In genomic region chr20:59146801-59147118, GRCh38 we compare ENCODE assay signal across 12 cellular contexts. TPM values are rescaled to one million over a fixed set of nuclear protein-coding genes. Genes with fewer than 3 reads are reported as not detected.
A peak's percentile ranks its signal among the peaks of the same experiment; 100 is the strongest.
DNase-seq lines count a peak whose midpoint lies in the region; ATAC-seq lines count a peak whose summit lies in the region.
"Had no signal": no experiment of that assay in that cellular context is flagged by ENCODE, and none has a peak within 500 bp of the region (broad histone marks: within the 10 kb centered on the region; RNA-seq: fewer than 3 reads in every experiment).

No MANE protein-coding gene starts in this region.

- 16% methylated on average over 4 of the region's 4 CpGs for WGBS in right cardiac atrium

- intact Hi-C loops in right cardiac atrium (cut with DNase I): no loop called here

- H3K9me3 Mint-ChIP-seq in T-helper 2 cell treated with Interferon-gamma antibody and Interleukin-4, amounts not matched to agents 5 μg/mL and 100 μg/mL, for 36 hours: no peaks in the 10 kb centered on the region
- H3K9me3 Mint-ChIP-seq in activated naive CD8-positive, alpha-beta T cell treated with anti-CD3 and anti-CD28 coated beads, Interleukin-2, amount 10 ng/mL, durations not matched to agents 7 days and 5 days: peaks cover 2% of the 10 kb centered on the region

- H3K9me3 ChIP-seq in right cardiac atrium (ENCODE audit: control insufficient read depth, low read length) (no peaks in the 10 kb centered on the region), subcutaneous abdominal adipose tissue (ENCODE audit: control insufficient read depth in 5 of 5, low read length in 5 of 5) (peaks cover 0 to 3% (median 0%) of the 10 kb centered on the region in 5 donors)

- H3K4me3 Mint-ChIP-seq in T-helper 2 cell treated with Interferon-gamma antibody and Interleukin-4, amounts not matched to agents 5 μg/mL and 100 μg/mL, for 36 hours: peak overlapping the region; percentile 84
- H3K4me3 Mint-ChIP-seq in activated naive CD8-positive, alpha-beta T cell treated with anti-CD3 and anti-CD28 coated beads, Interleukin-2, amount 10 ng/mL, durations not matched to agents 7 days and 5 days: peak overlapping the region; percentile 75

- H3K27me3 ChIP-seq in right cardiac atrium (ENCODE audit: control insufficient read depth, insufficient read depth) (no peaks in the 10 kb centered on the region), subcutaneous abdominal adipose tissue (ENCODE audit: control insufficient read depth in 5 of 5, insufficient read depth in 4 of 5, low read length in 5 of 5) (peaks cover 0 to 4% (median 0%) of the 10 kb centered on the region in 5 donors)

- H3K27ac Mint-ChIP-seq in T-helper 2 cell treated with Interferon-gamma antibody and Interleukin-4, amounts not matched to agents 5 μg/mL and 100 μg/mL, for 36 hours: peak overlapping the region; percentile 84
- peak overlapping the region; percentile 80 for H3K27ac Mint-ChIP-seq in activated naive CD8-positive, alpha-beta T cell treated with anti-CD3 and anti-CD28 coated beads, Interleukin-2, amount 10 ng/mL, durations not matched to agents 7 days and 5 days

- H3K4me1 ChIP-seq in right cardiac atrium (ENCODE audit: control insufficient read depth, insufficient read depth, low read length) (peaks cover 11% of the 10 kb centered on the region), subcutaneous abdominal adipose tissue (ENCODE audit: control insufficient read depth in 5 of 5, insufficient read depth in 5 of 5, low read length in 5 of 5) (peaks cover 11 to 41% (median 29%) of the 10 kb centered on the region in 5 donors)

- POLR2A ChIA-PET in activated naive CD8-positive, alpha-beta T cell treated with anti-CD3 and anti-CD28 coated beads, Interleukin-2, amount 10 ng/mL, durations not matched to agents 7 days and 5 days (lab: Charles Lee): interaction anchor here (1.7 to 2.6 kb wide), 3 partner anchors 13 to 43 kb away, joined by 3 to 14 read pairs (median 14); partner anchors contain the start of gene ZNF831

- H3K9ac ChIP-seq in subcutaneous abdominal adipose tissue (ENCODE audit: low read length in 5 of 5): no peak overlapping the region

- H3K27me3 Mint-ChIP-seq in T-helper 2 cell treated with Interferon-gamma antibody and Interleukin-4, amounts not matched to agents 5 μg/mL and 100 μg/mL, for 36 hours (ENCODE audit: low read depth): no peaks in the 10 kb centered on the region
- H3K27me3 Mint-ChIP-seq in activated naive CD8-positive, alpha-beta T cell treated with anti-CD3 and anti-CD28 coated beads, Interleukin-2, amount 10 ng/mL, durations not matched to agents 7 days and 5 days: no peaks in the 10 kb centered on the region

- H3K4me3 ChIP-seq in right cardiac atrium (ENCODE audit: low read length) (no peak overlapping the region), subcutaneous abdominal adipose tissue (ENCODE audit: low read depth in 1 of 5, low read length in 5 of 5) (peak overlapping the region in 1 of 5 donors; percentile 32)

- H3K27ac ChIP-seq in right cardiac atrium (ENCODE audit: low read length) (peak overlapping the region; percentile 55), subcutaneous abdominal adipose tissue (ENCODE audit: low read depth, low read length) (peak overlapping the region; percentile 44)
- H3K27ac ChIP-seq: epithelial cell of prostate had no signal

- no peak for DNase-seq in T-helper 2 cell treated with Interferon-gamma antibody and Interleukin-4, amounts not matched to agents 5 μg/mL and 100 μg/mL, for 36 hours (ENCODE audit: low spot score)
- DNase-seq in T-helper 2 cell (no peak), right cardiac atrium (no peak), medulla oblongata (ENCODE audit: extremely low spot score) (no peak)
- DNase-seq in activated naive CD8-positive, alpha-beta T cell treated with anti-CD3 and anti-CD28 coated beads, Interleukin-2, amount 10 ng/mL, durations not matched to agents 7 days and 5 days: no peak
- DNase-seq: DMS 273 treated with DMSO at 0.1 percent for 48 hours, midbrain had no signal

- H3K36me3 ChIP-seq in subcutaneous abdominal adipose tissue (ENCODE audit: control insufficient read depth in 5 of 5, insufficient read depth in 5 of 5, low read length in 5 of 5): no peaks in the 10 kb centered on the region

- H3K36me3 Mint-ChIP-seq in T-helper 2 cell treated with Interferon-gamma antibody and Interleukin-4, amounts not matched to agents 5 μg/mL and 100 μg/mL, for 36 hours (ENCODE audit: low read depth): peaks cover 9% of the 10 kb centered on the region
- H3K36me3 Mint-ChIP-seq in activated naive CD8-positive, alpha-beta T cell treated with anti-CD3 and anti-CD28 coated beads, Interleukin-2, amount 10 ng/mL, durations not matched to agents 7 days and 5 days: no peaks in the 10 kb centered on the region

- ATAC-seq in activated naive CD8-positive, alpha-beta T cell treated with anti-CD3 and anti-CD28 coated beads, Interleukin-2, amount 10 ng/mL, durations not matched to agents 7 days and 5 days (ENCODE audit: low read depth): no peak
- ATAC-seq in right cardiac atrium (no peak), GM21447 (IDR thresholded peaks at IDR 0.05; ENCODE audit: unreplicated experiment) (no peak), GM18511 (IDR thresholded peaks at IDR 0.05; ENCODE audit: unreplicated experiment) (no peak)

- H3K4me1 Mint-ChIP-seq in T-helper 2 cell treated with Interferon-gamma antibody and Interleukin-4, amounts not matched to agents 5 μg/mL and 100 μg/mL, for 36 hours (ENCODE audit: low read depth): peaks cover 69% of the 10 kb centered on the region
- peaks cover 70% of the 10 kb centered on the region for H3K4me1 Mint-ChIP-seq in activated naive CD8-positive, alpha-beta T cell treated with anti-CD3 and anti-CD28 coated beads, Interleukin-2, amount 10 ng/mL, durations not matched to agents 7 days and 5 days

RNA-seq across cellular contexts. Expression of gene ZNF831, which starts 16.9 kb away (rescaled TPM):
- 10 to 100 TPM; 15.9 to 16.3 TPM for total RNA-seq in activated naive CD8-positive, alpha-beta T cell treated with anti-CD3 and anti-CD28 coated beads, Interleukin-2, amount 10 ng/mL, durations not matched to agents 7 days and 5 days
- under 1 TPM; 0.06 to 0.18 (median 0.16) TPM for total RNA-seq in right cardiac atrium
- 0.05 TPM for polyA plus RNA-seq in right cardiac atrium
- total RNA-seq: A172 had no signal

Comparison
In these comparisons a context has a peak if more than half of its experiments do, and no peak if none do; other contexts are left out.
1. RNA of gene ZNF831, which starts 16.9 kb away (total RNA-seq): 15.9 to 16.3 TPM in activated naive CD8-positive, alpha-beta T cell treated with anti-CD3 and anti-CD28 coated beads, Interleukin-2, amount 10 ng/mL, durations not matched to agents 7 days and 5 days; 0.06 to 0.18 TPM in right cardiac atrium; every median in the first group is over 10 times any median in the second.